ENCODE assay signal across 18 cellular contexts in genomic region chr17:68097161-68097805, GRCh38.
"Had no signal": no experiment of that assay in that cellular context is flagged by ENCODE, and none has a peak within 500 bp of the region (broad histone marks: within the 10 kb centered on the region; RNA-seq: fewer than 3 reads in every experiment).

No MANE protein-coding gene starts in this region.

- H3K4me1 ChIP-seq: colonic mucosa had no signal

- H3K9me3 Mint-ChIP-seq: activated naive CD8-positive, alpha-beta T cell treated with anti-CD3 and anti-CD28 coated beads for 36 hours; natural killer cell treated with Interleukin-12 subunit alpha and Interleukin-12 subunit beta and Interleukin-15 and Interleukin-18, amount 100 ng/mL, for 72 hours; stimulated activated naive CD8-positive, alpha-beta T cell treated with anti-CD3 and anti-CD28 coated beads, Interleukin-15, Interleukin-2, amounts not matched to agents 100 ng/mL and 50 ng/mL, for 24 hours had no signal

- H3K4me3 ChIP-seq: body of pancreas, colonic mucosa, lower lobe of right lung, tibial nerve, vagina had no signal

- ATAC-seq: body of pancreas; lower lobe of right lung; natural killer cell treated with Interleukin-12 subunit alpha and Interleukin-12 subunit beta and Interleukin-15 and Interleukin-18, amount 100 ng/mL, for 72 hours had no signal

- H3K4me3 Mint-ChIP-seq: activated naive CD8-positive, alpha-beta T cell treated with anti-CD3 and anti-CD28 coated beads for 36 hours; natural killer cell treated with Interleukin-12 subunit alpha and Interleukin-12 subunit beta and Interleukin-15 and Interleukin-18, amount 100 ng/mL, for 72 hours; stimulated activated naive CD8-positive, alpha-beta T cell treated with anti-CD3 and anti-CD28 coated beads, Interleukin-15, Interleukin-2, amounts not matched to agents 100 ng/mL and 50 ng/mL, for 24 hours had no signal

- H3K27ac Mint-ChIP-seq: activated naive CD8-positive, alpha-beta T cell treated with anti-CD3 and anti-CD28 coated beads for 36 hours; natural killer cell treated with Interleukin-12 subunit alpha and Interleukin-12 subunit beta and Interleukin-15 and Interleukin-18, amount 100 ng/mL, for 72 hours; stimulated activated naive CD8-positive, alpha-beta T cell treated with anti-CD3 and anti-CD28 coated beads, Interleukin-15, Interleukin-2, amounts not matched to agents 100 ng/mL and 50 ng/mL, for 24 hours had no signal

- FAIRE-seq: frontal cortex, keratinocyte had no signal

- H3K36me3 Mint-ChIP-seq: activated naive CD8-positive, alpha-beta T cell treated with anti-CD3 and anti-CD28 coated beads for 36 hours; natural killer cell treated with Interleukin-12 subunit alpha and Interleukin-12 subunit beta and Interleukin-15 and Interleukin-18, amount 100 ng/mL, for 72 hours had no signal

- H3K27ac ChIP-seq: colonic mucosa, lower lobe of right lung, tibial nerve, vagina, VCaP had no signal

- H3K9me3 ChIP-seq: body of pancreas, colonic mucosa, lower lobe of right lung, tibial nerve, vagina had no signal

- H3K27me3 ChIP-seq: body of pancreas, colonic mucosa, tibial nerve, vagina had no signal

- DNase-seq: activated CD4-positive, CD25-positive, alpha-beta regulatory T cell treated with anti-CD3 and anti-CD28 coated beads, Interleukin-2, amount 50 U/mL, for 72 hours; activated naive CD4-positive, alpha-beta T cell; activated naive CD8-positive, alpha-beta T cell treated with anti-CD3 and anti-CD28 coated beads for 36 hours; amygdala; body of pancreas; central memory CD4-positive, alpha-beta T cell; colonic mucosa; hypothalamus; lower lobe of right lung; retina; T-helper 2 cell had no signal

- H3K27me3 Mint-ChIP-seq: activated naive CD8-positive, alpha-beta T cell treated with anti-CD3 and anti-CD28 coated beads for 36 hours; natural killer cell treated with Interleukin-12 subunit alpha and Interleukin-12 subunit beta and Interleukin-15 and Interleukin-18, amount 100 ng/mL, for 72 hours; stimulated activated naive CD8-positive, alpha-beta T cell treated with anti-CD3 and anti-CD28 coated beads, Interleukin-15, Interleukin-2, amounts not matched to agents 100 ng/mL and 50 ng/mL, for 24 hours had no signal

- H3K36me3 ChIP-seq: colonic mucosa, lower lobe of right lung, tibial nerve, vagina had no signal
